8 cellular contexts compared by ENCODE assay signal in the genomic region with DNA sequence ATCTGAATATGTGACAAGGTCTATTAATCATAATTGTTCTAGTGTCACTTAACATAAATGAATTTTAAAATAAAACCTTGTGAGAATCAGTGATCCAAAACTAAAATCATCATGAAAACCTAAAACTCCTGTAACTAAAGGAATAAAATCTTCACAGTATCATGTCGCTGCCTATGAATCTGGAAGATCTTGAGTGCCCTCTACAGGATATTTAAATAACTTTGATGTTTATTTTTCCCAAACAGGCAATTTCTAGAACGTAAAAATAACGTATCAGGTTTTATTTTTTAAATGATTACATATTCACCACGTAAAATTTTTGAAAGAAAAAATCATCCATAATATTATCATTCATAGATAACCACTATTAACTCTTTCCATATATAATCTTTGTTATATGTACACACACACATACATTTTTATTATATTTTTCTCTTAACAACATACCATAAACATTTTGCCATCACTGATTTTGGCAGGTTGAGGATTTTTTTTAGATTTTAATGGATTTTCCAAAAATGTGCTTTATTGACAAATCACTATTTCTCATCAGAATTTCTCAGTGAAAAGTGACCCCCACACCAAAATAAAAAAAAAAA.
A peak's percentile ranks its signal among the peaks of the same experiment; 100 is the strongest.
DNase-seq lines count a peak whose midpoint lies in the region; ATAC-seq and TF ChIP-seq lines count a peak whose summit lies in the region.

No MANE protein-coding gene starts in this region.

- H3K27ac Mint-ChIP-seq in CD14-positive monocyte, result no peak overlapping the region
- H3K27ac Mint-ChIP-seq in nephron progenitor cell, result no peak overlapping the region

- H3K27ac ChIP-seq in colonic mucosa, result no peak overlapping the region

- no peaks in the 10 kb centered on the region for H3K4me1 ChIP-seq in colonic mucosa

- H3K27me3 Mint-ChIP-seq in CD14-positive monocyte (ENCODE audit: low read depth in 3 of 3) (no peaks in the 10 kb centered on the region), nephron progenitor cell (ENCODE audit: low read depth, poor library complexity) (peaks cover 7% of the 10 kb centered on the region)

- peak; percentile 72 for TF ChIP-seq CTCF in CD14-positive monocyte (IDR thresholded peaks at IDR 0.05)
- peak; percentile 30 for TF ChIP-seq CTCF in colonic mucosa (IDR thresholded peaks at IDR 0.05)
- TF ChIP-seq CTCF in nephron progenitor cell (IDR thresholded peaks at IDR 0.05), result peak; percentile 66

- H3K27me3 ChIP-seq in colonic mucosa, result no peaks in the 10 kb centered on the region

- H3K9ac ChIP-seq in colonic mucosa (ENCODE audit: low read depth in 2 of 2, low read length in 2 of 2), result no peak overlapping the region

- ATAC-seq in GM19455 (IDR thresholded peaks at IDR 0.05; ENCODE audit: unreplicated experiment), result peak; percentile 54

- H3K4me3 Mint-ChIP-seq in CD14-positive monocyte (no peak overlapping the region), nephron progenitor cell (no peak overlapping the region)

- H3K9me3 ChIP-seq in colonic mucosa, result no peaks in the 10 kb centered on the region

- intact Hi-C loops in CD14-positive monocyte (cut with micrococcal nuclease), result loop anchor here in 1 of 2 donors (10.0 kb wide), 1 partner anchor 449 kb away; no protein-coding TSS in a partner anchor
- intact Hi-C loops in colonic mucosa (cut with DNase I), result loop anchor here (5.0 to 10.0 kb wide), 2 partner anchors 279 to 542 kb away; no protein-coding TSS in a partner anchor

- H3K9me3 Mint-ChIP-seq in CD14-positive monocyte (no peaks in the 10 kb centered on the region), nephron progenitor cell (no peaks in the 10 kb centered on the region)

- DNase-seq in CD14-positive monocyte (ENCODE audit: low spot score), result no peak
- peak; percentile 27 for DNase-seq in NCI-H69 (lab: John Stamatoyannopoulos, UW)
- no peak for DNase-seq in colonic mucosa
- no peak for DNase-seq in nephron progenitor cell
- DNase-seq in NCI-H187 (lab: John Stamatoyannopoulos, UW), result no peak
- DNase-seq in NCI-H1930 (lab: John Stamatoyannopoulos, UW), result no peak
- DNase-seq in activated gamma-delta T cell treated with Interleukin-2 at 50 U/mL for 16 hours, result no peak

- H3K36me3 ChIP-seq in colonic mucosa, result no peaks in the 10 kb centered on the region

- no peaks in the 10 kb centered on the region for H3K36me3 Mint-ChIP-seq in CD14-positive monocyte
- no peaks in the 10 kb centered on the region for H3K36me3 Mint-ChIP-seq in nephron progenitor cell (ENCODE audit: low read depth)

- H3K4me3 ChIP-seq in colonic mucosa, result no peak overlapping the region

- H3K4me1 Mint-ChIP-seq in CD14-positive monocyte, result no peaks in the 10 kb centered on the region
- no peaks in the 10 kb centered on the region for H3K4me1 Mint-ChIP-seq in nephron progenitor cell
